In the genomic region with DNA sequence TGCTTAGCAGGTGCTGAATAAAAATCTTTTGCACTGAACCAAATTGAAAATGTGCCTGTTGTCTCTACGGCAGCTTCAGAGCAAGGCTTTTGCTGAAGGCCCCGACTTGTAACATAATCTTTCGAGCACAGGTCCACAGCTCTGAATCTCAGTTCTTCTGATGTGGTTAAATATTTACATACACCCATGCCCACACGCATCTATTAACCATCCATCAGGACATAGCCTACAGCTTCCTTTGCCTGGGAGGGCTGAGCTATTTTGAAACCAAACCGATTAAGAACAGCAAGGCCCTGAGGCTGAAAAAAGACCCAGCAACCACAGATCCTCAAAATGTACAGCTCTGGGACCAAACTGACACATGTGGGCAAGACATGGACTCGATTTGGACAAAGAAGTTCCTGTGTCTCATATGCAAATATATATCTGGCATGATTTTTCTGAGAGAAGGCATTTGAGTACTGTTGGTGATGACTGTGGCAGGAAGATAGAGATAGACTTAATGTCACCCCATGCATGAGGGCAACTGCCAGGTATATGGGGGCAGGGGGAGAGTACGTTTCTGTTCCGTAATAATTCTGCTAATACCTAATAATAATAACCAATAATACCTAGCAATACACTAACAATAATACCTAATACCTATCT, we compare ENCODE assay signal across 15 cellular contexts.
A peak's percentile ranks its signal among the peaks of the same experiment; 100 is the strongest.
DNase-seq lines count a peak whose midpoint lies in the region; ATAC-seq and TF ChIP-seq lines count a peak whose summit lies in the region.
"Had no signal": no experiment of that assay in that cellular context is flagged by ENCODE, and none has a peak within 500 bp of the region (broad histone marks: within the 10 kb centered on the region; RNA-seq: fewer than 3 reads in every experiment).

No MANE protein-coding gene starts in this region.

- H3K27me3 Mint-ChIP-seq in effector memory CD8-positive, alpha-beta T cell, result peaks cover 14 to 30% of the 10 kb centered on the region in 2 donors

- DNase-seq in esophagus muscularis mucosa (ENCODE audit: extremely low spot score) (peak; percentile 87), DMS53 treated with DMSO at 0.1 percent for 48 hours (lab: John Stamatoyannopoulos, UW; ENCODE audit: unreplicated experiment) (no peak), dermis blood vessel endothelial cell (no peak), hepatocyte (ENCODE audit: low spot score) (no peak)
- DNase-seq in effector memory CD8-positive, alpha-beta T cell, result no peak
- DNase-seq: body of pancreas, DMS79, left ventricle myocardium superior, NCI-H2029 had no signal

- H4K20me1 ChIP-seq in hepatocyte (ENCODE audit: insufficient read depth, poor library complexity, severe bottlenecking), result no peaks in the 10 kb centered on the region

- H3K4me1 Mint-ChIP-seq in effector memory CD8-positive, alpha-beta T cell (ENCODE audit: low read depth in 2 of 2), result peaks cover 0 to 5% of the 10 kb centered on the region in 2 donors

- H2AFZ ChIP-seq in hepatocyte, result no peak overlapping the region

- H3K9me2 ChIP-seq in hepatocyte (replicated peaks; ENCODE audit: insufficient read depth), result no peaks in the 10 kb centered on the region

- 70% methylated on average over 8 of the region's 8 CpGs for WGBS in esophagus muscularis mucosa
- 66% methylated on average over 8 of the region's 8 CpGs for WGBS in hepatocyte (ENCODE audit: low lambda C conversion rate, missing lambda C conversion rate)

- no peaks in the 10 kb centered on the region for H3K36me3 Mint-ChIP-seq in effector memory CD8-positive, alpha-beta T cell (ENCODE audit: insufficient read depth)

- H3K36me3 ChIP-seq in esophagus muscularis mucosa, result no peaks in the 10 kb centered on the region
- H3K36me3 ChIP-seq in hepatocyte (replicated peaks; ENCODE audit: insufficient read depth, low read depth), result no peaks in the 10 kb centered on the region
- H3K36me3 ChIP-seq: prostate gland, SJSA1 had no signal

- H3K4me3 ChIP-seq in esophagus muscularis mucosa (no peak overlapping the region), hepatocyte (no peak overlapping the region)
- H3K4me3 ChIP-seq: body of pancreas, prostate gland, SJSA1 had no signal

- intact Hi-C loops in esophagus muscularis mucosa (cut with DNase I), result loop anchor here (10.0 kb wide), 2 partner anchors 289 to 381 kb away; a partner anchor contains a TSS

- ATAC-seq in GM18867 (IDR thresholded peaks at IDR 0.05; ENCODE audit: unreplicated experiment), result peak; percentile 88
- peak; percentile 88 for ATAC-seq in GM21447 (IDR thresholded peaks at IDR 0.05; ENCODE audit: unreplicated experiment)
- ATAC-seq in HG03097 (IDR thresholded peaks at IDR 0.05; ENCODE audit: low FRiP score, unreplicated experiment), result peak; percentile 91
- ATAC-seq in effector memory CD8-positive, alpha-beta T cell (replicated peaks), result no peak
- ATAC-seq: body of pancreas, esophagus mucosa, left ventricle myocardium superior had no signal

- H3K9me3 ChIP-seq in esophagus muscularis mucosa (no peaks in the 10 kb centered on the region), hepatocyte (ENCODE audit: low read depth) (no peaks in the 10 kb centered on the region)
- H3K9me3 ChIP-seq: body of pancreas, prostate gland, SJSA1 had no signal

- TF ChIP-seq CTCF in esophagus muscularis mucosa (IDR thresholded peaks at IDR 0.05), result no peak
- no peak for TF ChIP-seq CTCF in hepatocyte (IDR thresholded peaks at IDR 0.05; ENCODE audit: poor library complexity)

- H3K9me3 Mint-ChIP-seq in effector memory CD8-positive, alpha-beta T cell, result no peaks in the 10 kb centered on the region

- peak overlapping the region in 3 of 4 donors; percentile 35 to 64 (median 59) for H3K27ac ChIP-seq in esophagus muscularis mucosa (replicated peaks in 1 of 4)
- no peak overlapping the region for H3K27ac ChIP-seq in hepatocyte
- H3K27ac ChIP-seq: body of pancreas, prostate gland, SJSA1 had no signal

- no peak for TF ChIP-seq POLR2A in esophagus muscularis mucosa (IDR thresholded peaks at IDR 0.05; ENCODE audit: low read depth)

- no peak overlapping the region for H3K4me2 ChIP-seq in hepatocyte

- TF ChIP-seq EP300 in esophagus muscularis mucosa (IDR thresholded peaks at IDR 0.05), result no peak

- H3K27me3 ChIP-seq in esophagus muscularis mucosa, result no peaks in the 10 kb centered on the region
- no peaks in the 10 kb centered on the region for H3K27me3 ChIP-seq in hepatocyte
- H3K27me3 ChIP-seq: body of pancreas, SJSA1 had no signal

- H3K79me2 ChIP-seq in hepatocyte, result no peaks in the 10 kb centered on the region

- no peak overlapping the region for H3K4me3 Mint-ChIP-seq in effector memory CD8-positive, alpha-beta T cell

- H3K4me1 ChIP-seq in esophagus muscularis mucosa (peaks cover 13 to 36% (median 32%) of the 10 kb centered on the region in 4 donors), hepatocyte (ENCODE audit: insufficient read depth) (peaks cover under 1% of the 10 kb centered on the region)
- H3K4me1 ChIP-seq: body of pancreas, prostate gland had no signal

- H3K27ac Mint-ChIP-seq in effector memory CD8-positive, alpha-beta T cell, result no peak overlapping the region
